Comparison of ENCODE assay signal across 20 cellular contexts in genomic region chr21:44626262-44626661, GRCh38. TPM values are rescaled to one million over a fixed set of nuclear protein-coding genes. Genes with fewer than 3 reads are reported as not detected.
DNase-seq lines count a peak whose midpoint lies in the region; ATAC-seq and TF ChIP-seq lines count a peak whose summit lies in the region.
"Had no signal": no experiment of that assay in that cellular context is flagged by ENCODE, and none has a peak within 500 bp of the region (broad histone marks: within the 10 kb centered on the region; RNA-seq: fewer than 3 reads in every experiment).

No MANE protein-coding gene starts in this region.

- H3K9me3 Mint-ChIP-seq in activated CD8-positive, alpha-beta memory T cell treated with anti-CD3 and anti-CD28 coated beads, Interleukin-2, amount 10 ng/mL, durations not matched to agents 7 days and 5 days (ENCODE audit: low read depth), result peaks cover 35% of the 10 kb centered on the region
- H3K9me3 Mint-ChIP-seq in natural killer cell, result peaks cover 14 to 23% of the 10 kb centered on the region in 2 donors

- peaks cover 8% of the 10 kb centered on the region for H3K27me3 Mint-ChIP-seq in activated CD8-positive, alpha-beta memory T cell treated with anti-CD3 and anti-CD28 coated beads, Interleukin-2, amount 10 ng/mL, durations not matched to agents 7 days and 5 days
- peaks cover 0 to 3% of the 10 kb centered on the region in 2 donors for H3K27me3 Mint-ChIP-seq in natural killer cell (ENCODE audit: low read depth in 2 of 2)

- intact Hi-C loops in natural killer cell (cut with micrococcal nuclease), result loop anchor here (2.0 to 10.0 kb wide), 2 partner anchors 33 to 89 kb away; partner anchors contain the start of gene TSPEAR

- no peak overlapping the region for H3K4me3 Mint-ChIP-seq in activated CD8-positive, alpha-beta memory T cell treated with anti-CD3 and anti-CD28 coated beads, Interleukin-2, amount 10 ng/mL, durations not matched to agents 7 days and 5 days
- H3K4me3 Mint-ChIP-seq in natural killer cell, result peak overlapping the region; percentile 71
- H3K4me3 Mint-ChIP-seq: CD14-positive monocyte had no signal

- H3K36me3 Mint-ChIP-seq in activated CD8-positive, alpha-beta memory T cell treated with anti-CD3 and anti-CD28 coated beads, Interleukin-2, amount 10 ng/mL, durations not matched to agents 7 days and 5 days, result peaks cover 24% of the 10 kb centered on the region
- H3K36me3 Mint-ChIP-seq in natural killer cell, result peaks cover 32% of the 10 kb centered on the region
- H3K36me3 Mint-ChIP-seq: CD14-positive monocyte had no signal

- no peak for ATAC-seq in activated CD8-positive, alpha-beta memory T cell treated with anti-CD3 and anti-CD28 coated beads, Interleukin-2, amount 10 ng/mL, durations not matched to agents 7 days and 5 days
- ATAC-seq in natural killer cell (peak; percentile 86 to 99 (median 95)), HG03439 (IDR thresholded peaks at IDR 0.05; ENCODE audit: unreplicated experiment) (no peak)
- no peak for ATAC-seq in activated CD4-positive, CD25-positive, alpha-beta regulatory T cell treated with anti-CD3 and anti-CD28 coated beads, Interleukin-2, amount 50 U/mL, for 24 hours

- CTCF ChIA-PET in activated CD8-positive, alpha-beta memory T cell treated with anti-CD3 and anti-CD28 coated beads, Interleukin-2, amount 10 ng/mL, durations not matched to agents 7 days and 5 days (lab: Charles Lee), result no interaction called here

- H3K4me1 Mint-ChIP-seq in activated CD8-positive, alpha-beta memory T cell treated with anti-CD3 and anti-CD28 coated beads, Interleukin-2, amount 10 ng/mL, durations not matched to agents 7 days and 5 days, result peaks cover 15% of the 10 kb centered on the region
- H3K4me1 Mint-ChIP-seq in natural killer cell, result peaks cover 43 to 59% of the 10 kb centered on the region in 2 donors
- H3K4me1 Mint-ChIP-seq: CD14-positive monocyte had no signal

- H3K27ac Mint-ChIP-seq in activated CD8-positive, alpha-beta memory T cell treated with anti-CD3 and anti-CD28 coated beads, Interleukin-2, amount 10 ng/mL, durations not matched to agents 7 days and 5 days, result no peak overlapping the region
- peak overlapping the region; percentile 74 to 86 for H3K27ac Mint-ChIP-seq in natural killer cell
- H3K27ac Mint-ChIP-seq: CD14-positive monocyte had no signal

- peak; percentile 20 for DNase-seq in activated CD8-positive, alpha-beta memory T cell treated with anti-CD3 and anti-CD28 coated beads, Interleukin-2, amount 50 U/mL, for 4 hours
- no peak for DNase-seq in activated CD8-positive, alpha-beta memory T cell treated with anti-CD3 and anti-CD28 coated beads, Interleukin-2, amount 10 ng/mL, durations not matched to agents 7 days and 5 days
- DNase-seq in stimulated activated CD8-positive, alpha-beta memory T cell treated with anti-CD3 and anti-CD28 coated beads, Interleukin-4, amount 100 ng/mL, for 24 hours (ENCODE audit: low read depth), result peak; percentile 16
- DNase-seq in stimulated activated CD8-positive, alpha-beta memory T cell treated with anti-CD3 and anti-CD28 coated beads, Interleukin-4, amount 100 ng/mL, for 48 hours, result no peak
- DNase-seq in natural killer cell, result peak; percentile 66
- no peak for DNase-seq in effector CD4-positive, alpha-beta T cell
- DNase-seq: 8988T; Caco-2; GDM1; MV-4-11; NCI-H1694 treated with DMSO at 0.1 percent for 48 hours; NCI-H510A; NCI-H748 treated with DMSO at 0.1 percent for 48 hours; NK-92 treated with Interleukin-12 subunit alpha and Interleukin-12 subunit beta, amount 100 ng/mL, for 24 hours had no signal

- TF ChIP-seq CTCF in natural killer cell (IDR thresholded peaks at IDR 0.05), result no peak

RNA-seq across cellular contexts. Expression of gene KRTAP10-9, which starts 0.6 kb away (rescaled TPM):
- total RNA-seq in activated CD8-positive, alpha-beta memory T cell treated with anti-CD3 and anti-CD28 coated beads, Interleukin-2, amount 10 ng/mL, durations not matched to agents 7 days and 5 days, result not detected
- total RNA-seq in natural killer cell, result not detected
- total RNA-seq: Caco-2, Daoy, HT1080, OCI-LY7 had no signal

RNA-seq across cellular contexts. Expression of gene KRTAP10-10, which starts 10.9 kb away (rescaled TPM):
- total RNA-seq in activated CD8-positive, alpha-beta memory T cell treated with anti-CD3 and anti-CD28 coated beads, Interleukin-2, amount 10 ng/mL, durations not matched to agents 7 days and 5 days, result not detected
- not detected for total RNA-seq in natural killer cell
- total RNA-seq: Caco-2, Daoy, HT1080, OCI-LY7 had no signal

RNA-seq across cellular contexts. Expression of gene KRTAP10-8, which starts 14.4 kb away (rescaled TPM):
- total RNA-seq in activated CD8-positive, alpha-beta memory T cell treated with anti-CD3 and anti-CD28 coated beads, Interleukin-2, amount 10 ng/mL, durations not matched to agents 7 days and 5 days, result not detected
- total RNA-seq in natural killer cell, result not detected
- total RNA-seq: Caco-2, Daoy, HT1080, OCI-LY7 had no signal

RNA-seq across cellular contexts. Expression of gene KRTAP10-11, which starts 20.0 kb away (rescaled TPM):
- not detected for total RNA-seq in activated CD8-positive, alpha-beta memory T cell treated with anti-CD3 and anti-CD28 coated beads, Interleukin-2, amount 10 ng/mL, durations not matched to agents 7 days and 5 days
- not detected for total RNA-seq in natural killer cell
- total RNA-seq: Caco-2, Daoy, HT1080, OCI-LY7 had no signal

RNA-seq across cellular contexts. Expression of gene KRTAP10-7, which starts 25.9 kb away (rescaled TPM):
- total RNA-seq in activated CD8-positive, alpha-beta memory T cell treated with anti-CD3 and anti-CD28 coated beads, Interleukin-2, amount 10 ng/mL, durations not matched to agents 7 days and 5 days, result not detected
- total RNA-seq in natural killer cell, result not detected
- total RNA-seq: Caco-2, Daoy, HT1080, OCI-LY7 had no signal

Comparison
In these comparisons a context has a peak if more than half of its experiments do, and no peak if none do; other contexts are left out.
1. DNase-seq: peak in activated CD8-positive, alpha-beta memory T cell treated with anti-CD3 and anti-CD28 coated beads, Interleukin-2, amount 50 U/mL, for 4 hours (single experiment), stimulated activated CD8-positive, alpha-beta memory T cell treated with anti-CD3 and anti-CD28 coated beads, Interleukin-4, amount 100 ng/mL, for 24 hours (single experiment) and natural killer cell (single experiment); none in activated CD8-positive, alpha-beta memory T cell treated with anti-CD3 and anti-CD28 coated beads, Interleukin-2, amount 10 ng/mL, durations not matched to agents 7 days and 5 days (single experiment), stimulated activated CD8-positive, alpha-beta memory T cell treated with anti-CD3 and anti-CD28 coated beads, Interleukin-4, amount 100 ng/mL, for 48 hours (single experiment) and effector CD4-positive, alpha-beta T cell (single experiment).
2. ATAC-seq: peak in natural killer cell (3 of 3); none in activated CD8-positive, alpha-beta memory T cell treated with anti-CD3 and anti-CD28 coated beads, Interleukin-2, amount 10 ng/mL, durations not matched to agents 7 days and 5 days (single experiment), activated CD4-positive, CD25-positive, alpha-beta regulatory T cell treated with anti-CD3 and anti-CD28 coated beads, Interleukin-2, amount 50 U/mL, for 24 hours (0 of 2) and HG03439 (single experiment).